ENCODE assay signal across 8 cellular contexts in genomic region chr21:37366488-37367300, GRCh38.
DNase-seq lines count a peak whose midpoint lies in the region; ATAC-seq and TF ChIP-seq lines count a peak whose summit lies in the region.

TSS of gene DYRK1A (plus strand) at chr21:37366773. CDS start at chr21:37420375, 53,602 bp downstream.

- H3K4me1 ChIP-seq in ES-I3 (ENCODE audit: insufficient read depth, low read length) (peaks cover 25% of the 10 kb centered on the region), HAP-1 (peaks cover 16% of the 10 kb centered on the region), MM.1S (ENCODE audit: low read length) (peaks cover 38% of the 10 kb centered on the region)

- peaks cover 12% of the 10 kb centered on the region for H3K36me3 Mint-ChIP-seq in nephron progenitor cell (ENCODE audit: low read depth)

- TF ChIP-seq CTCF in MM.1S (IDR thresholded peaks at IDR 0.05; ENCODE audit: low read length) = no peak
- TF ChIP-seq CTCF in nephron progenitor cell (IDR thresholded peaks at IDR 0.05) = no peak

- H3K27me3 ChIP-seq in HAP-1 (ENCODE audit: low read depth) (no peaks in the 10 kb centered on the region), MM.1S (replicated peaks; ENCODE audit: insufficient read depth, low read length) (no peaks in the 10 kb centered on the region)

- H3K27ac Mint-ChIP-seq in nephron progenitor cell = peak within 1 kb of the TSS; percentile 100
- H3K27ac Mint-ChIP-seq in stimulated activated naive CD8-positive, alpha-beta T cell treated with anti-CD3 and anti-CD28 coated beads, Interleukin-15, amount 100 ng/mL, for 72 hours = peak within 1 kb of the TSS; percentile 100

- peaks cover 35% of the 10 kb centered on the region for H4K20me1 ChIP-seq in MM.1S (ENCODE audit: insufficient read depth, low read length)

- H3K4me3 ChIP-seq in HAP-1 (peak within 1 kb of the TSS; percentile 85), MM.1S (ENCODE audit: low read length) (peak within 1 kb of the TSS; percentile 88)

- no peaks in the 10 kb centered on the region for H3K36me3 ChIP-seq in ES-I3 (ENCODE audit: insufficient read depth, low read length)
- peaks cover 3% of the 10 kb centered on the region; the same call in 1 of the 2 replicates for H3K36me3 ChIP-seq in HAP-1 (replicated peaks)
- no peaks in the 10 kb centered on the region for H3K36me3 ChIP-seq in MM.1S (replicated peaks; ENCODE audit: insufficient read depth, low read length)

- DNase-seq in HAP-1 (ENCODE audit: low spot score in 2 of 2) = peak; percentile 96 to 99
- DNase-seq in MM.1S = peak; percentile 100
- peak; percentile 93 for DNase-seq in SIG-M5 (lab: John Stamatoyannopoulos, UW)
- peak; percentile 93 for DNase-seq in activated gamma-delta T cell (lab: John Stamatoyannopoulos, UW)
- peak; percentile 99 for DNase-seq in fibroblast of the conjunctiva (ENCODE audit: low read depth)
- DNase-seq in nephron progenitor cell = peak; percentile 98
- peak; percentile 95 to 98 for DNase-seq in stimulated activated naive CD8-positive, alpha-beta T cell treated with anti-CD3 and anti-CD28 coated beads, Interleukin-15, amount 100 ng/mL, for 72 hours

- in situ Hi-C loops in HAP-1 (cut with MboI; ENCODE audit: low sequenced_read_pairs) = no loop called here

- H3K4me2 ChIP-seq in MM.1S (ENCODE audit: low read depth, low read length) = peak within 1 kb of the TSS; percentile 74

- H3K4me3 Mint-ChIP-seq in nephron progenitor cell = peak within 1 kb of the TSS; percentile 100
- peak within 1 kb of the TSS; percentile 98 to 99 for H3K4me3 Mint-ChIP-seq in stimulated activated naive CD8-positive, alpha-beta T cell treated with anti-CD3 and anti-CD28 coated beads, Interleukin-15, amount 100 ng/mL, for 72 hours

- H3K9me3 ChIP-seq in ES-I3 (ENCODE audit: control insufficient read depth, insufficient read depth, low read length) = no peaks in the 10 kb centered on the region
- H3K9me3 ChIP-seq in HAP-1 = no peaks in the 10 kb centered on the region
- H3K9me3 ChIP-seq in MM.1S (replicated peaks; ENCODE audit: insufficient read depth, low read length) = no peaks in the 10 kb centered on the region

- peak within 1 kb of the TSS; percentile 95 for H3K27ac ChIP-seq in MM.1S (ENCODE audit: low read length)

- peak within 1 kb of the TSS; percentile 76 for H2AFZ ChIP-seq in MM.1S (ENCODE audit: low read length)

- H3K9me2 ChIP-seq in MM.1S (replicated peaks; ENCODE audit: insufficient read depth, low read length) = no peaks in the 10 kb centered on the region

- H3K9ac ChIP-seq in ES-I3 (ENCODE audit: low read depth, low read length) (peak within 1 kb of the TSS; percentile 76), MM.1S (ENCODE audit: low read length) (peak within 1 kb of the TSS; percentile 98)

- peak; percentile 86 for ATAC-seq in stimulated activated naive CD8-positive, alpha-beta T cell treated with anti-CD3 and anti-CD28 coated beads, Interleukin-15, amount 100 ng/mL, for 72 hours

- peaks cover 3% of the 10 kb centered on the region for H3K27me3 Mint-ChIP-seq in nephron progenitor cell (ENCODE audit: low read depth, poor library complexity)
- H3K27me3 Mint-ChIP-seq in stimulated activated naive CD8-positive, alpha-beta T cell treated with anti-CD3 and anti-CD28 coated beads, Interleukin-15, amount 100 ng/mL, for 72 hours = no peaks in the 10 kb centered on the region

- H3K4me1 Mint-ChIP-seq in nephron progenitor cell = peaks cover 49% of the 10 kb centered on the region
- peaks cover 35% of the 10 kb centered on the region for H3K4me1 Mint-ChIP-seq in stimulated activated naive CD8-positive, alpha-beta T cell treated with anti-CD3 and anti-CD28 coated beads, Interleukin-15, amount 100 ng/mL, for 72 hours

- no peaks in the 10 kb centered on the region for H3K9me3 Mint-ChIP-seq in nephron progenitor cell
- no peaks in the 10 kb centered on the region for H3K9me3 Mint-ChIP-seq in stimulated activated naive CD8-positive, alpha-beta T cell treated with anti-CD3 and anti-CD28 coated beads, Interleukin-15, amount 100 ng/mL, for 72 hours

- H3F3A ChIP-seq in MM.1S (ENCODE audit: insufficient read depth, low read length) = peaks cover 38% of the 10 kb centered on the region

- H3K79me2 ChIP-seq in MM.1S (ENCODE audit: low read length) = peaks cover 51% of the 10 kb centered on the region

Comparison
In these comparisons a context has a peak if more than half of its experiments do, and no peak if none do; other contexts are left out.
1. Peak in every context shown above with its lines: DNase-seq, ATAC-seq, H3K4me3 ChIP-seq and H3K27ac ChIP-seq.